7 cellular contexts compared by ENCODE assay signal in genomic region chr6:113414511-113414910, GRCh38.
DNase-seq lines count a peak whose midpoint lies in the region; ATAC-seq and TF ChIP-seq lines count a peak whose summit lies in the region.

No MANE protein-coding gene starts in this region.

- no peaks in the 10 kb centered on the region for H3K9me3 Mint-ChIP-seq in activated CD4-positive, alpha-beta memory T cell treated with anti-CD3 and anti-CD28 coated beads, Interleukin-2, amount 10 ng/mL, durations not matched to agents 7 days and 5 days

- peaks cover 23% of the 10 kb centered on the region for H3K4me1 ChIP-seq in RWPE2 (ENCODE audit: insufficient read depth, poor library complexity, severe bottlenecking)

- TF ChIP-seq CTCF in RWPE2 (IDR thresholded peaks at IDR 0.05; ENCODE audit: poor library complexity, severe bottlenecking) = peak; percentile 85

- CTCF ChIA-PET in activated CD4-positive, alpha-beta memory T cell treated with anti-CD3 and anti-CD28 coated beads, Interleukin-2, amount 10 ng/mL, durations not matched to agents 7 days and 5 days (lab: Charles Lee) = no interaction called here

- no peaks in the 10 kb centered on the region for H3K27me3 Mint-ChIP-seq in activated CD4-positive, alpha-beta memory T cell treated with anti-CD3 and anti-CD28 coated beads, Interleukin-2, amount 10 ng/mL, durations not matched to agents 7 days and 5 days

- ATAC-seq in RWPE2 (ENCODE audit: low read depth) (peak; percentile 100), sciatic nerve (peak; percentile 84), GM18868 (IDR thresholded peaks at IDR 0.05; ENCODE audit: unreplicated experiment) (no peak)

- DNase-seq in HCEC 1CT = peak; percentile 79
- no peak for DNase-seq in RWPE2 (ENCODE audit: low spot score)
- peak; percentile 48 for DNase-seq in foreskin melanocyte
- DNase-seq in sciatic nerve (ENCODE audit: low spot score) = peak; percentile 57
- no peak for DNase-seq in DMS79 treated with DMSO at 0.1 percent for 48 hours (lab: John Stamatoyannopoulos, UW)
- no peak for DNase-seq in activated CD4-positive, alpha-beta memory T cell treated with anti-CD3 and anti-CD28 coated beads, Interleukin-2, amount 10 ng/mL, durations not matched to agents 7 days and 5 days

- no peak overlapping the region for H3K4me3 ChIP-seq in RWPE2 (ENCODE audit: severe bottlenecking)

- no peaks in the 10 kb centered on the region for H3K36me3 ChIP-seq in RWPE2 (ENCODE audit: low read depth)

- POLR2A ChIA-PET in activated CD4-positive, alpha-beta memory T cell treated with anti-CD3 and anti-CD28 coated beads, Interleukin-2, amount 10 ng/mL, durations not matched to agents 7 days and 5 days (lab: Charles Lee) = no interaction called here

- intact Hi-C loops in sciatic nerve (cut with DNase I) = no loop called here

- H3K27ac Mint-ChIP-seq in activated CD4-positive, alpha-beta memory T cell treated with anti-CD3 and anti-CD28 coated beads, Interleukin-2, amount 10 ng/mL, durations not matched to agents 7 days and 5 days = no peak overlapping the region

- no peaks in the 10 kb centered on the region for H3K4me1 Mint-ChIP-seq in activated CD4-positive, alpha-beta memory T cell treated with anti-CD3 and anti-CD28 coated beads, Interleukin-2, amount 10 ng/mL, durations not matched to agents 7 days and 5 days

- no peak overlapping the region for H3K4me3 Mint-ChIP-seq in activated CD4-positive, alpha-beta memory T cell treated with anti-CD3 and anti-CD28 coated beads, Interleukin-2, amount 10 ng/mL, durations not matched to agents 7 days and 5 days

- H3K36me3 Mint-ChIP-seq in activated CD4-positive, alpha-beta memory T cell treated with anti-CD3 and anti-CD28 coated beads, Interleukin-2, amount 10 ng/mL, durations not matched to agents 7 days and 5 days (ENCODE audit: low read depth) = no peaks in the 10 kb centered on the region

- no peaks in the 10 kb centered on the region for H3K27me3 ChIP-seq in RWPE2 (ENCODE audit: insufficient read depth, poor library complexity, severe bottlenecking)

- no peak overlapping the region for H3K27ac ChIP-seq in RWPE2 (ENCODE audit: poor library complexity, severe bottlenecking)

- no peaks in the 10 kb centered on the region for H3K9me3 ChIP-seq in RWPE2 (ENCODE audit: severe bottlenecking)

Comparison
In these comparisons a context has a peak if more than half of its experiments do, and no peak if none do; other contexts are left out.
1. DNase-seq: peak in HCEC 1CT (single experiment), foreskin melanocyte (single experiment) and sciatic nerve (single experiment); none in RWPE2 (single experiment), DMS79 treated with DMSO at 0.1 percent for 48 hours (single experiment) and activated CD4-positive, alpha-beta memory T cell treated with anti-CD3 and anti-CD28 coated beads, Interleukin-2, amount 10 ng/mL, durations not matched to agents 7 days and 5 days (single experiment).